In the genomic region with DNA sequence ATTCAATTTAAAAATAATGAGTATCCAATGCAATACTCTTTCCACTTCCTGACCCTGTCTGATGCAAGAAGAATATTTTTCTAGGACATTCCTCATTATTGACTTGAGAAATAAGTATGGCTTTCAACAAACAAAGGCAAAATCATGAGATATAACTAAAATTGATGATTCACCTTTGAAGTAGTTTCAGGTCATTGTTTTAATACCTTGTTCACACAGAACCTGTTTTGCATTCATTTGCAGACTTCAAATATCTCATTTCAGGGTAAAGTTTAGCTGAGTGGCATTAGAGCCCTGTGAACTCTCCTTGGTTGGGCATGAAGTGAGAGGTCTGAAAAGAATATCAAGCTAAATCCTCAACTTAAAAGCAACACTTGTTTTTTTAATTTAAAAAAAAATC, we compare ENCODE assay signal across 13 cellular contexts.
A peak's percentile ranks its signal among the peaks of the same experiment; 100 is the strongest.
DNase-seq lines count a peak whose midpoint lies in the region; ATAC-seq and TF ChIP-seq lines count a peak whose summit lies in the region.
"Had no signal": no experiment of that assay in that cellular context is flagged by ENCODE, and none has a peak within 500 bp of the region (broad histone marks: within the 10 kb centered on the region; RNA-seq: fewer than 3 reads in every experiment).

No MANE protein-coding gene starts in this region.

- H3K4me1 Mint-ChIP-seq in naive thymus-derived CD4-positive, alpha-beta T cell, result peaks cover 5 to 48% (median 29%) of the 10 kb centered on the region in 7 donors

- H3K4me3 ChIP-seq in PC-9 (no peak overlapping the region), choroid plexus epithelial cell (ENCODE audit: low read depth, low read length) (no peak overlapping the region)
- no peak overlapping the region for H3K4me3 ChIP-seq in naive thymus-derived CD4-positive, alpha-beta T cell (ENCODE audit: low read length)
- H3K4me3 ChIP-seq: HAP-1 had no signal

- BruUV-seq in PC-9 (replicated peaks; lab: Mats Ljungman, UMichigan), result no TSS peak

- H3K4me1 ChIP-seq in PC-9 (replicated peaks; ENCODE audit: insufficient read depth), result peaks cover 10% of the 10 kb centered on the region
- peaks cover 0 to 14% of the 10 kb centered on the region in 2 donors for H3K4me1 ChIP-seq in naive thymus-derived CD4-positive, alpha-beta T cell (ENCODE audit: control insufficient read depth in 2 of 2, insufficient read depth in 2 of 2, low read length in 2 of 2)
- H3K4me1 ChIP-seq: HAP-1 had no signal

- no peaks in the 10 kb centered on the region for H3K27me3 ChIP-seq in PC-9 (ENCODE audit: insufficient read depth, low read depth)
- no peaks in the 10 kb centered on the region for H3K27me3 ChIP-seq in naive thymus-derived CD4-positive, alpha-beta T cell (ENCODE audit: control insufficient read depth in 2 of 2, insufficient read depth in 2 of 2, low read length in 2 of 2)

- CTCF ChIA-PET in PC-9 (lab: Charles Lee), result no interaction called here
- CTCF ChIA-PET in naive thymus-derived CD4-positive, alpha-beta T cell (lab: Charles Lee), result no interaction called here

- no peaks in the 10 kb centered on the region for H3K9me3 ChIP-seq in PC-9 (ENCODE audit: insufficient read depth, low read depth)
- H3K9me3 ChIP-seq in naive thymus-derived CD4-positive, alpha-beta T cell (ENCODE audit: control insufficient read depth in 2 of 3, low read length in 3 of 3), result no peaks in the 10 kb centered on the region
- H3K9me3 ChIP-seq: HAP-1 had no signal

- peak overlapping the region; percentile 76 for H3K27ac ChIP-seq in PC-9
- H3K27ac ChIP-seq in naive thymus-derived CD4-positive, alpha-beta T cell (ENCODE audit: low read depth, low read length), result no peak overlapping the region

- H4K20me1 ChIP-seq in PC-9 (ENCODE audit: insufficient read depth), result no peaks in the 10 kb centered on the region

- no peaks in the 10 kb centered on the region for H3K27me3 Mint-ChIP-seq in naive thymus-derived CD4-positive, alpha-beta T cell
- H3K27me3 Mint-ChIP-seq: B cell; CD4-positive, alpha-beta T cell had no signal

- no peaks in the 10 kb centered on the region for H3K36me3 ChIP-seq in PC-9 (ENCODE audit: low read depth)
- no peaks in the 10 kb centered on the region for H3K36me3 ChIP-seq in naive thymus-derived CD4-positive, alpha-beta T cell (ENCODE audit: control insufficient read depth in 2 of 3, insufficient read depth in 3 of 3, low read length in 3 of 3)
- H3K36me3 ChIP-seq: HAP-1 had no signal

- no peak overlapping the region for H3K4me2 ChIP-seq in PC-9

- ATAC-seq in naive thymus-derived CD4-positive, alpha-beta T cell, result no peak
- ATAC-seq in GM19035 (IDR thresholded peaks at IDR 0.05; ENCODE audit: unreplicated experiment) (no peak), GM18907 (IDR thresholded peaks at IDR 0.05; ENCODE audit: unreplicated experiment) (no peak)

- H3K9me2 ChIP-seq in PC-9 (ENCODE audit: insufficient read depth), result no peaks in the 10 kb centered on the region

- no peaks in the 10 kb centered on the region for H3F3A ChIP-seq in PC-9 (ENCODE audit: insufficient read depth, low read depth)

- H3K4me3 Mint-ChIP-seq in naive thymus-derived CD4-positive, alpha-beta T cell, result no peak overlapping the region
- H3K4me3 Mint-ChIP-seq: B cell; CD4-positive, alpha-beta T cell had no signal

- intact Hi-C loops in PC-9 (cut with micrococcal nuclease; ENCODE audit: unreplicated experiment), result no loop called here
- intact Hi-C loops in naive thymus-derived CD4-positive, alpha-beta T cell (cut with micrococcal nuclease), result no loop called here

- H2AFZ ChIP-seq in PC-9, result no peak overlapping the region

- peaks cover 0 to 5% (median 2%) of the 10 kb centered on the region in 11 donors for H3K9me3 Mint-ChIP-seq in naive thymus-derived CD4-positive, alpha-beta T cell
- H3K9me3 Mint-ChIP-seq: CD4-positive, alpha-beta T cell had no signal

- peaks cover 8 to 29% (median 24%) of the 10 kb centered on the region in 5 donors for H3K36me3 Mint-ChIP-seq in naive thymus-derived CD4-positive, alpha-beta T cell

- no peak for TF ChIP-seq CTCF in PC-9 (conservative IDR thresholded peaks at IDR 0.05)
- no peak for TF ChIP-seq CTCF in choroid plexus epithelial cell (conservative IDR thresholded peaks at IDR 0.05; ENCODE audit: low read depth, low read length)

- H3K27ac Mint-ChIP-seq in naive thymus-derived CD4-positive, alpha-beta T cell, result no peak overlapping the region
- H3K27ac Mint-ChIP-seq: B cell; CD4-positive, alpha-beta T cell had no signal

- peak in 1 of 2 experiments; percentile 43 for DNase-seq in PC-9
- peak; percentile 33 for DNase-seq in choroid plexus epithelial cell (ENCODE audit: low read depth)
- peak; percentile 16 for DNase-seq in iris pigment epithelial cell (ENCODE audit: low read depth)
- no peak for DNase-seq in naive thymus-derived CD4-positive, alpha-beta T cell
- no peak for DNase-seq in GM19240 (ENCODE audit: insufficient read length, low spot score)
- DNase-seq: C1 segment of cervical spinal cord; CD4-positive, alpha-beta T cell; DMS79; EL had no signal

- H3K79me2 ChIP-seq in PC-9 (ENCODE audit: low read depth), result no peaks in the 10 kb centered on the region

- POLR2A ChIA-PET in PC-9 (lab: Charles Lee; ENCODE audit: unreplicated experiment), result interaction anchor here (0.5 kb wide), 1 partner anchor 176 kb away, joined by 4 read pairs; no protein-coding TSS in a partner anchor
- POLR2A ChIA-PET in naive thymus-derived CD4-positive, alpha-beta T cell (lab: Charles Lee), result no interaction called here

Comparison
In these comparisons a context has a peak if more than half of its experiments do, and no peak if none do; other contexts are left out.
1. DNase-seq: peak in choroid plexus epithelial cell (single experiment) and iris pigment epithelial cell (single experiment); none in naive thymus-derived CD4-positive, alpha-beta T cell (0 of 9) and GM19240 (single experiment).